9 cellular contexts compared by ENCODE assay signal in genomic region chrX:46575586-46575985, GRCh38. TPM values are rescaled to one million over a fixed set of nuclear protein-coding genes. Genes with fewer than 3 reads are reported as not detected.
DNase-seq lines count a peak whose midpoint lies in the region; ATAC-seq and TF ChIP-seq lines count a peak whose summit lies in the region.
"Had no signal": no experiment of that assay in that cellular context is flagged by ENCODE, and none has a peak within 500 bp of the region (broad histone marks: within the 10 kb centered on the region; RNA-seq: fewer than 3 reads in every experiment).

No MANE protein-coding gene starts in this region.

- no peak overlapping the region for H3K27ac ChIP-seq in GM23338 (ENCODE audit: low read depth)
- H3K27ac ChIP-seq in SK-N-MC, result no peak overlapping the region
- H3K27ac ChIP-seq in gastrocnemius medialis, result peak overlapping the region; percentile 38 to 62 (median 41)

- H3K27ac Mint-ChIP-seq in GM23338, result no peak overlapping the region

- peaks cover 50% of the 10 kb centered on the region for H3K79me2 ChIP-seq in GM23338 (replicated peaks; ENCODE audit: insufficient read depth)

- H3K36me3 ChIP-seq in GM23338 (ENCODE audit: insufficient read depth) (no peaks in the 10 kb centered on the region), SK-N-MC (ENCODE audit: insufficient read depth, low read length) (no peaks in the 10 kb centered on the region), gastrocnemius medialis (no peaks in the 10 kb centered on the region)

- peak overlapping the region; percentile 86 for H3K4me2 ChIP-seq in GM23338

- in situ Hi-C loops in gastrocnemius medialis (cut with MboI; ENCODE audit: low sequenced_read_pairs in 4 of 4), result no loop called here

- DNase-seq in GM23338 (ENCODE audit: low spot score) (no peak), SK-N-MC (ENCODE audit: low read depth, low spot score) (no peak), fibroblast of villous mesenchyme (ENCODE audit: low read depth) (no peak), gastrocnemius medialis (no peak), NCI-H1417 treated with DMSO at 0.1 percent for 48 hours (lab: John Stamatoyannopoulos, UW) (no peak), SKM-1 (lab: John Stamatoyannopoulos, UW; ENCODE audit: unreplicated experiment) (no peak), NCI-H345 (lab: John Stamatoyannopoulos, UW) (no peak)
- DNase-seq: SHP77 treated with DMSO at 0.1 percent for 48 hours had no signal

- no peaks in the 10 kb centered on the region for H3F3A ChIP-seq in GM23338 (replicated peaks; ENCODE audit: low read depth)

- no peak for ATAC-seq in GM23338
- no peak for ATAC-seq in gastrocnemius medialis
- no peak for ATAC-seq in GM21390 (IDR thresholded peaks at IDR 0.05; ENCODE audit: unreplicated experiment)

- no peak overlapping the region for H2AFZ ChIP-seq in GM23338

- H3K27me3 ChIP-seq in GM23338 (ENCODE audit: insufficient read depth) (peaks cover 18% of the 10 kb centered on the region; the same call in 1 of the 2 replicates), gastrocnemius medialis (peaks cover 0 to 11% (median 6%) of the 10 kb centered on the region in 3 donors)

- H3K9me2 ChIP-seq in GM23338 (ENCODE audit: insufficient read depth), result no peaks in the 10 kb centered on the region

- peaks cover 32% of the 10 kb centered on the region for H3K4me1 Mint-ChIP-seq in GM23338

- peak overlapping the region; percentile 89 for H3K4me3 Mint-ChIP-seq in GM23338

- peaks cover 11% of the 10 kb centered on the region for H3K27me3 Mint-ChIP-seq in GM23338 (ENCODE audit: insufficient read depth, low read depth, poor library complexity)

- TF ChIP-seq CTCF in GM23338 (conservative IDR thresholded peaks at IDR 0.05; ENCODE audit: low read depth in 2 of 2) (no peak), fibroblast of villous mesenchyme (IDR thresholded peaks at IDR 0.05; ENCODE audit: insufficient read depth, low read depth, low read length) (no peak), gastrocnemius medialis (IDR thresholded peaks at IDR 0.05 in 4 of 5, conservative IDR thresholded peaks at IDR 0.05 in 1 of 5) (no peak)

- H3K4me1 ChIP-seq in GM23338 (ENCODE audit: insufficient read depth) (peaks cover 10% of the 10 kb centered on the region; the same call in 1 of the 2 replicates), gastrocnemius medialis (peaks cover 0 to 3% of the 10 kb centered on the region in 2 donors)

- TF ChIP-seq POLR2A in gastrocnemius medialis (IDR thresholded peaks at IDR 0.05), result no peak

- H4K20me1 ChIP-seq in GM23338 (replicated peaks; ENCODE audit: insufficient read depth), result no peaks in the 10 kb centered on the region

- H3K9ac ChIP-seq in SK-N-MC (ENCODE audit: insufficient read length), result no peak overlapping the region

- H3K9me3 ChIP-seq in SK-N-MC (ENCODE audit: low read depth, low read length) (no peaks in the 10 kb centered on the region), gastrocnemius medialis (no peaks in the 10 kb centered on the region)

- peaks cover 19% of the 10 kb centered on the region for H3K36me3 Mint-ChIP-seq in GM23338 (ENCODE audit: low read depth)

- intact Hi-C loops in gastrocnemius medialis (cut with DNase I; ENCODE audit: low total_unique reads), result no loop called here

- H3K4me3 ChIP-seq in GM23338, result peak overlapping the region; percentile 73
- peak overlapping the region; percentile 79 for H3K4me3 ChIP-seq in SK-N-MC
- H3K4me3 ChIP-seq in fibroblast of villous mesenchyme (ENCODE audit: low read depth, low read length), result peak overlapping the region; percentile 62
- peak overlapping the region; percentile 52 to 60 (median 58) for H3K4me3 ChIP-seq in gastrocnemius medialis

- no peaks in the 10 kb centered on the region; the same call in 2 of the 3 replicates for H3K9me3 Mint-ChIP-seq in GM23338

TF ChIP-seq in GM23338, 12 proteins besides CTCF, POLR2A, EP300 and RAD21:
- TF ChIP-seq EZH2phosphoT487 (IDR thresholded peaks at IDR 0.05; ENCODE audit: unreplicated experiment), result no peak

RNA-seq across cellular contexts. Expression of gene CHST7, which starts 2.0 kb away (rescaled TPM):
- total RNA-seq in GM23338 (2014; rRNA removed; shearing (Covaris generic)), result 23.9 and 27.2 TPM in 2 replicates
- polyA plus RNA-seq in GM23338 (2016; fragmentation: Nextera tagmentation; extraction: Ambion mirVana), result 7.6 and 8.7 TPM in 2 replicates
- total RNA-seq in fibroblast of villous mesenchyme (10.0 and 13.8 TPM in 2 replicates), gastrocnemius medialis (10 to 100 TPM; 15.1 to 16.9 (median 15.8) TPM)

RNA-seq across cellular contexts. Expression of gene ZNF674, which starts 30.4 kb away (rescaled TPM):
- total RNA-seq in GM23338 (2014; rRNA removed; shearing (Covaris generic)), result 5.5 and 5.8 TPM in 2 replicates
- 2.6 and 3.0 TPM in 2 replicates for polyA plus RNA-seq in GM23338 (2016; fragmentation: Nextera tagmentation; extraction: Ambion mirVana)
- total RNA-seq in fibroblast of villous mesenchyme (4.2 and 7.3 TPM in 2 replicates), gastrocnemius medialis (1 to 10 TPM; 1.4 to 2.6 (median 2.1) TPM)

Comparison
In these comparisons a context has a peak if more than half of its experiments do, and no peak if none do; other contexts are left out.
1. H3K27ac ChIP-seq: peak in gastrocnemius medialis (4 of 4); none in GM23338 (single experiment) and SK-N-MC (single experiment).
2. Peak in every context shown above with its lines, with median percentiles within 50 percentile points of each other: H3K4me3 ChIP-seq.